Comparison of ENCODE assay signal across 19 cellular contexts in the genomic region with DNA sequence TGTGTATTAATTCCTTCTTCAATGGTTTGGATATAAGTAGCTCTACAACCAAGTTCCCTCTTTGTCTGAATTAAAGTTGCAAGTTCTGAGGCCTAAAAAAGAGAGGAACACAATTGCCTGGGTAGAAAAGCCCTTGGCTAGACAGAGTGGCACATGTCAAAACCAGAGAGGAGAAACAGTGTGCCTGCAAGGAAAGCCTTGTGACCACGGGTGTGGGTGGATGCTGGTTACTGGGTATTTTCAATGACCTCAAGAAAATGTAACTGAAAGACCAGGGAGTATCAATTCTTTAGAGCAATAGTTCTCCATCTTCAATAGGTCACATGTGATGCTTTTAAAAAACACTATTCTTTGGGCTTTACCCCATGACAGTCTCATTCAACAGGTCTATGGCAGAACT.
DNase-seq lines count a peak whose midpoint lies in the region; ATAC-seq, FAIRE-seq and TF ChIP-seq lines count a peak whose summit lies in the region.
"Had no signal": no experiment of that assay in that cellular context is flagged by ENCODE, and none has a peak within 500 bp of the region (broad histone marks: within the 10 kb centered on the region; RNA-seq: fewer than 3 reads in every experiment).

No MANE protein-coding gene starts in this region.

- intact Hi-C loops in esophagus muscularis mucosa (cut with DNase I) = no loop called here

- H3K36me3 ChIP-seq in esophagus muscularis mucosa = peaks cover 61 to 90% (median 76%) of the 10 kb centered on the region in 4 donors

- WGBS in esophagus muscularis mucosa = 89% methylated on average over 1 of the region's 1 CpG

- peaks cover 22% of the 10 kb centered on the region for H3K36me3 Mint-ChIP-seq in T-helper 1 cell treated with Interleukin-12 subunit alpha and Interleukin-12 subunit beta and Interleukin-4 antibody, amounts not matched to agents 30 μg/mL and 1 μg/mL, for 36 hours (ENCODE audit: low read depth)

- TF ChIP-seq POLR2A in GM12891 (IDR thresholded peaks at IDR 0.05; ENCODE audit: low read depth, low read length) (no peak), esophagus muscularis mucosa (IDR thresholded peaks at IDR 0.05; ENCODE audit: low read depth) (no peak)

- H3K27me3 Mint-ChIP-seq in T-helper 1 cell treated with Interleukin-12 subunit alpha and Interleukin-12 subunit beta and Interleukin-4 antibody, amounts not matched to agents 30 μg/mL and 1 μg/mL, for 36 hours (ENCODE audit: low read depth) = no peaks in the 10 kb centered on the region

- peaks cover 4% of the 10 kb centered on the region for H3K9me3 Mint-ChIP-seq in T-helper 1 cell treated with Interleukin-12 subunit alpha and Interleukin-12 subunit beta and Interleukin-4 antibody, amounts not matched to agents 30 μg/mL and 1 μg/mL, for 36 hours

- POLR2A ChIA-PET in RWPE1 (lab: Yijun Ruan, JAX; ENCODE audit: low non-redundant PET) = no interaction called here

- TF ChIP-seq CTCF in esophagus muscularis mucosa (IDR thresholded peaks at IDR 0.05) (no peak), RWPE1 (conservative IDR thresholded peaks at IDR 0.05; ENCODE audit: low read depth) (no peak)

- H3K27ac ChIP-seq in esophagus muscularis mucosa (replicated peaks in 1 of 4) = peak overlapping the region in 3 of 4 donors; percentile 4 to 80 (median 65)
- H3K27ac ChIP-seq in RWPE1 = no peak overlapping the region
- H3K27ac ChIP-seq: 22Rv1; ascending aorta; BLaER1 treated with 17β-estradiol and CSF1 and Interleukin-3, amounts not matched to agents 10 nM and 100 nM; PC-9; VCaP had no signal

- H3K4me1 ChIP-seq in esophagus muscularis mucosa = peaks cover 23 to 82% (median 78%) of the 10 kb centered on the region in 4 donors

- CTCF ChIA-PET in RWPE1 (lab: Yijun Ruan, JAX) = interaction anchor here (1.1 kb wide), 1 partner anchor 10 kb away, joined by 3 read pairs; no protein-coding TSS in a partner anchor

- H3K4me3 ChIP-seq in esophagus muscularis mucosa = no peak overlapping the region
- H3K4me3 ChIP-seq: ascending aorta; BLaER1 treated with 17β-estradiol and CSF1 and Interleukin-3, amounts not matched to agents 10 nM and 100 nM; PC-9 had no signal

- no peak overlapping the region for H3K4me3 Mint-ChIP-seq in T-helper 1 cell treated with Interleukin-12 subunit alpha and Interleukin-12 subunit beta and Interleukin-4 antibody, amounts not matched to agents 30 μg/mL and 1 μg/mL, for 36 hours

- H3K4me1 Mint-ChIP-seq in T-helper 1 cell treated with Interleukin-12 subunit alpha and Interleukin-12 subunit beta and Interleukin-4 antibody, amounts not matched to agents 30 μg/mL and 1 μg/mL, for 36 hours (ENCODE audit: low read depth) = peaks cover 35% of the 10 kb centered on the region

- ATAC-seq in HG03442 (IDR thresholded peaks at IDR 0.05; ENCODE audit: unreplicated experiment) (peak; percentile 70), GM18873 (IDR thresholded peaks at IDR 0.05; ENCODE audit: low FRiP score, unreplicated experiment) (no peak)

- no peak for TF ChIP-seq EP300 in esophagus muscularis mucosa (IDR thresholded peaks at IDR 0.05)

- H3K27ac Mint-ChIP-seq in T-helper 1 cell treated with Interleukin-12 subunit alpha and Interleukin-12 subunit beta and Interleukin-4 antibody, amounts not matched to agents 30 μg/mL and 1 μg/mL, for 36 hours = peak overlapping the region; percentile 12

- DNase-seq in T-helper 1 cell = no peak
- no peak for DNase-seq in GM12891 (ENCODE audit: insufficient read length, low spot score)
- no peak for DNase-seq in esophagus muscularis mucosa (ENCODE audit: extremely low spot score)
- DNase-seq in iPS-NIHi11 (ENCODE audit: low spot score) = no peak
- DNase-seq in RWPE1 (ENCODE audit: low spot score) = no peak
- DNase-seq: midbrain, MM.1S, NCI-H2081 treated with DMSO at 0.1 percent for 48 hours, NCI-H524 treated with DMSO at 0.1 percent for 48 hours, PC-9, substantia nigra had no signal

- H3K9me3 ChIP-seq in esophagus muscularis mucosa = no peaks in the 10 kb centered on the region
- H3K9me3 ChIP-seq: ascending aorta; BLaER1 treated with 17β-estradiol and CSF1 and Interleukin-3, amounts not matched to agents 10 nM and 100 nM had no signal

- H3K27me3 ChIP-seq in esophagus muscularis mucosa = no peaks in the 10 kb centered on the region
- H3K27me3 ChIP-seq: ascending aorta; BLaER1 treated with 17β-estradiol and CSF1 and Interleukin-3, amounts not matched to agents 10 nM and 100 nM had no signal

- FAIRE-seq in GM12891 (lab: Jason Lieb, UNC) = peak; percentile 64
- FAIRE-seq: keratinocyte had no signal

TF ChIP-seq in GM12891, 5 proteins besides CTCF, POLR2A, EP300 and RAD21:
- no peak for TF ChIP-seq TAF1 (IDR thresholded peaks at IDR 0.05; ENCODE audit: low read depth, low read length)
